1 cellular context compared by ENCODE assay signal in genomic region chr3:71302604-71303003, GRCh38.
TF ChIP-seq lines count a peak whose summit lies in the region.

No MANE protein-coding gene starts in this region.

TF ChIP-seq in WTC11, 78 proteins besides CTCF, POLR2A, EP300 and RAD21 (continued from another document):
- no peak for TF ChIP-seq E2F5 (CRISPR knock-in tag; IDR thresholded peaks at IDR 0.05)
